Comparison of ENCODE assay signal across 20 cellular contexts in the genomic region with DNA sequence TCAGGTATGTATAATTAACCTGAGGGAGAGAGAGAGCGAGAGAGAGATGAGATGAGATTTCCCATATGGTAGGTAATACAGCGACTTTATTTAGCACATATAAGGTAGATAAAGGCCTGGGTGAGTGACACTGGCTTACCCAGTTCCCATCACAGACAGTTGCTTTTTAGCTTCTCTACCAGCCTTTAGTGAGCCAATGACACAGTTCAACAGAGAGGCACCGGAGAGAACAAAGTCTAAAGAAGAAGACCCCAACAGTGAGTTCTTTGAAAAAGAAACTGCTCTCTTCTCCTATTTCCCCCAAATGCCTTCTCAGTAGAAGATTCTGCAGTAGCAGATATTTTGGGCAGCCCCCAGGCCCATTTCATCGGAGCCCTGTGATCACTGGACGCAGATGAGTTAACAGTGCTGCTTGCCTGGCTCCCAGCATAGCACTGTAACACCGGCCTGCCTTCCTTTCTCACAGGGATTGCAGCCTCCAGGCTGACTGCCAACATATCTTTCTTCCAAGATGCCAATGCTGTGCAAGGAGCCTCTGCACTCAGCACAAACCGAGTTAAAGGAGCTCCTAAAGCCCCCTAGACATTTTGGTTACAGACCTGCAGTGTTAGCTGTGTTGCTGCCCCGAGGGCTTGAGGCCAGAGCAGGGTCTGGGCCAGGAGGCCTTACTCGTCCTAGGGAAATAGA. TPM values are rescaled to one million over a fixed set of nuclear protein-coding genes. Genes with fewer than 3 reads are reported as not detected.
A peak's percentile ranks its signal among the peaks of the same experiment; 100 is the strongest.
DNase-seq lines count a peak whose midpoint lies in the region; ATAC-seq, FAIRE-seq and TF ChIP-seq lines count a peak whose summit lies in the region.
"Had no signal": no experiment of that assay in that cellular context is flagged by ENCODE, and none has a peak within 500 bp of the region (broad histone marks: within the 10 kb centered on the region; RNA-seq: fewer than 3 reads in every experiment).

No MANE protein-coding gene starts in this region.

- H3K4ac ChIP-seq in H1 (replicated peaks; ENCODE audit: insufficient read length, low read depth, low read length): no peak overlapping the region

- H3K27me3 ChIP-seq in right cardiac atrium (ENCODE audit: control insufficient read depth, insufficient read depth) (no peaks in the 10 kb centered on the region), H1 (replicated peaks in 1 of 4; ENCODE audit: control insufficient read depth in 3 of 4, extremely low read depth in 1 of 4, insufficient read depth in 3 of 4, low read length in 3 of 4) (no peaks in the 10 kb centered on the region; a peak in 2 of 7 replicates)
- H3K27me3 ChIP-seq: heart right ventricle had no signal

- no peak overlapping the region for H2BK20ac ChIP-seq in H1 (ENCODE audit: low read length)

- H2BK15ac ChIP-seq in H1 (ENCODE audit: low read length): no peak overlapping the region

- H3K79me1 ChIP-seq in H1 (ENCODE audit: low read depth, low read length): no peaks in the 10 kb centered on the region

- no peak for TF ChIP-seq EP300 in H1 (IDR thresholded peaks at IDR 0.05; ENCODE audit: borderline replicate concordance in 1 of 2, low read depth in 2 of 2, low read length in 2 of 2)

- peak overlapping the region; percentile 67; the same call in 1 of the 2 replicates for H2AFZ ChIP-seq in H1 (ENCODE audit: low read length)

- no peak overlapping the region for H4K8ac ChIP-seq in H1 (ENCODE audit: extremely low read depth, insufficient read depth, low read length)

- no peak overlapping the region for H3K27ac Mint-ChIP-seq in MCF 10A (ENCODE audit: low read depth, unreplicated experiment)
- H3K27ac Mint-ChIP-seq: activated naive CD4-positive, alpha-beta T cell treated with anti-CD3 and anti-CD28 coated beads, Interleukin-2, amount 50 U/mL, for 24 hours; naive thymus-derived CD8-positive, alpha-beta T cell had no signal

- H3K4me1 ChIP-seq in right cardiac atrium (ENCODE audit: control insufficient read depth, insufficient read depth, low read length) (peaks cover 2% of the 10 kb centered on the region), H1 (replicated peaks in 1 of 4; ENCODE audit: control insufficient read depth in 3 of 4, insufficient read depth in 4 of 4, low read length in 3 of 4) (peaks cover 2 to 11% (median 3%) of the 10 kb centered on the region in 4 experiments; a peak in 5 of 7 replicates)

- no peaks in the 10 kb centered on the region for H3K79me2 ChIP-seq in H1 (ENCODE audit: control insufficient read depth in 1 of 2, insufficient read depth in 2 of 2, low read length in 2 of 2)

- H4K91ac ChIP-seq in H1 (replicated peaks; ENCODE audit: insufficient read length, low read length): no peak overlapping the region

- no peak overlapping the region for H4K5ac ChIP-seq in H1 (ENCODE audit: insufficient read length, low read depth, low read length)

- no peak overlapping the region for H3K18ac ChIP-seq in H1 (ENCODE audit: extremely low read depth, low read length)

- no peak for TF ChIP-seq RAD21 in H1 (IDR thresholded peaks at IDR 0.05 in 1 of 2, conservative IDR thresholded peaks at IDR 0.05 in 1 of 2; ENCODE audit: low read depth in 2 of 2, low read length in 2 of 2)

- H3K4me3 Mint-ChIP-seq in MCF 10A (ENCODE audit: unreplicated experiment): no peak overlapping the region
- H3K4me3 Mint-ChIP-seq: activated naive CD4-positive, alpha-beta T cell treated with anti-CD3 and anti-CD28 coated beads, Interleukin-2, amount 50 U/mL, for 24 hours; naive thymus-derived CD8-positive, alpha-beta T cell had no signal

- DNase-seq in right cardiac atrium (peak in 2 of 3 donors; percentile 34 to 55), left ventricle myocardium superior (no peak), H1 (ENCODE audit: low read depth in 1 of 2, low spot score in 2 of 2) (no peak), midbrain (lab: John Stamatoyannopoulos, UW) (peak; percentile 27), MCF 10A (ENCODE audit: unreplicated experiment) (no peak), HT-29 (ENCODE audit: low spot score) (no peak)
- no peak for DNase-seq in activated effector memory CD4-positive, alpha-beta T cell treated with anti-CD3 and anti-CD28 coated beads, Interleukin-2, amount 50 U/mL, for 16 hours
- DNase-seq: activated CD8-positive, alpha-beta memory T cell treated with anti-CD3 and anti-CD28 coated beads, Interleukin-2, amount 50 U/mL, for 4 hours; heart right ventricle; Kasumi-1; left ventricle myocardium inferior; naive thymus-derived CD8-positive, alpha-beta T cell; NCI-H1694 treated with DMSO at 0.1 percent for 48 hours; NCI-H524; retina; stimulated activated CD4-positive, alpha-beta T cell treated with anti-CD3 and anti-CD28 coated beads, Interleukin-4, amount 100 ng/mL, for 24 hours had no signal

- H3K4me3 ChIP-seq in right cardiac atrium (ENCODE audit: low read length) (no peak overlapping the region), H1 (ENCODE audit: extremely low read depth in 1 of 4, insufficient read depth in 2 of 4, low read depth in 3 of 4, low read length in 4 of 4) (no peak overlapping the region)
- H3K4me3 ChIP-seq: heart right ventricle, left ventricle myocardium inferior had no signal

- no peak for TF ChIP-seq POLR2A in H1 (IDR thresholded peaks at IDR 0.05; ENCODE audit: control extremely low read depth in 1 of 2, low read depth in 2 of 2, low read length in 2 of 2)

- H2AK5ac ChIP-seq in H1 (ENCODE audit: low read depth, low read length): no peak overlapping the region

- no peaks in the 10 kb centered on the region for H4K20me1 ChIP-seq in H1 (replicated peaks in 1 of 2; ENCODE audit: control insufficient read depth in 1 of 2, insufficient read depth in 2 of 2, low read length in 2 of 2)

- CTCF ChIA-PET in H1 (lab: Charles Lee; ENCODE audit: partially characterized antibody): interaction anchor here (0.6 to 1.3 kb wide), 2 partner anchors 15 to 85 kb away, joined by 3 to 5 read pairs; no protein-coding TSS in a partner anchor
- CTCF ChIA-PET in MCF 10A (lab: Yijun Ruan, JAX): interaction anchor here (1.0 to 1.1 kb wide), 2 partner anchors 14 to 15 kb away, joined by 3 read pairs; no protein-coding TSS in a partner anchor

- no peaks in the 10 kb centered on the region for H3K9me3 Mint-ChIP-seq in MCF 10A (ENCODE audit: unreplicated experiment)
- H3K9me3 Mint-ChIP-seq: activated naive CD4-positive, alpha-beta T cell treated with anti-CD3 and anti-CD28 coated beads, Interleukin-2, amount 50 U/mL, for 24 hours; naive thymus-derived CD8-positive, alpha-beta T cell had no signal

- H3K9me3 ChIP-seq in right cardiac atrium (ENCODE audit: control insufficient read depth, low read length) (no peaks in the 10 kb centered on the region), H1 (ENCODE audit: insufficient read depth in 2 of 2, low read depth in 1 of 2, low read length in 1 of 2) (no peaks in the 10 kb centered on the region)
- H3K9me3 ChIP-seq: heart right ventricle, left ventricle myocardium inferior had no signal

- no peak overlapping the region for H3K23ac ChIP-seq in H1 (ENCODE audit: insufficient read length)

- H3K4me2 ChIP-seq in H1 (ENCODE audit: insufficient read depth in 1 of 2, low read depth in 2 of 2, low read length in 2 of 2): no peak overlapping the region

- H2BK120ac ChIP-seq in H1 (replicated peaks; ENCODE audit: low read depth, low read length): no peak overlapping the region

- TF ChIP-seq CTCF in H1 (IDR thresholded peaks at IDR 0.05; ENCODE audit: control extremely low read depth in 1 of 3, insufficient read depth in 1 of 3, low read depth in 1 of 3, low read length in 3 of 3) (no peak), MCF 10A (IDR thresholded peaks at IDR 0.05; ENCODE audit: unreplicated experiment) (no peak)

- no peaks in the 10 kb centered on the region for H3K36me3 Mint-ChIP-seq in MCF 10A (ENCODE audit: insufficient read depth, unreplicated experiment)
- H3K36me3 Mint-ChIP-seq: activated naive CD4-positive, alpha-beta T cell treated with anti-CD3 and anti-CD28 coated beads, Interleukin-2, amount 50 U/mL, for 24 hours; naive thymus-derived CD8-positive, alpha-beta T cell had no signal

- WGBS in right cardiac atrium: 57% methylated on average over 9 of the region's 9 CpGs
- WGBS in H1 (ENCODE audit: extremely low coverage in 1 of 2, insufficient coverage in 1 of 2, insufficient read length in 1 of 2, insufficient replicate concordance in 2 of 2, low coverage in 1 of 2, low lambda C conversion rate in 2 of 2, missing lambda C conversion rate in 1 of 2), 2 experiments: 82% methylated on average over 9 of the region's 9 CpGs; no CpG with 5 or more reads in 1 of the 2 experiments

- no peaks in the 10 kb centered on the region for H3K36me3 ChIP-seq in H1 (ENCODE audit: control insufficient read depth in 2 of 4, insufficient read depth in 4 of 4, low read length in 3 of 4)
- H3K36me3 ChIP-seq: heart right ventricle, left ventricle myocardium inferior had no signal

- H3K23me2 ChIP-seq in H1 (ENCODE audit: low read depth, low read length): no peaks in the 10 kb centered on the region; the same call in 1 of the 2 replicates

- H3K27ac ChIP-seq in right cardiac atrium (ENCODE audit: low read length) (no peak overlapping the region), H1 (ENCODE audit: low read depth, low read length) (no peak overlapping the region)
- H3K27ac ChIP-seq: heart right ventricle, left ventricle myocardium inferior had no signal

- peaks cover 5% of the 10 kb centered on the region for H3K4me1 Mint-ChIP-seq in MCF 10A (ENCODE audit: insufficient read depth, unreplicated experiment)

- H2BK5ac ChIP-seq in H1 (ENCODE audit: low read depth, low read length): no peak overlapping the region

- H3K27me3 Mint-ChIP-seq in MCF 10A (ENCODE audit: insufficient read depth, unreplicated experiment): no peaks in the 10 kb centered on the region
- H3K27me3 Mint-ChIP-seq: activated naive CD4-positive, alpha-beta T cell treated with anti-CD3 and anti-CD28 coated beads, Interleukin-2, amount 50 U/mL, for 24 hours; naive thymus-derived CD8-positive, alpha-beta T cell had no signal

- H3K56ac ChIP-seq in H1 (replicated peaks; ENCODE audit: insufficient read length, low read depth, low read length): no peak overlapping the region

- no peak overlapping the region for H2BK12ac ChIP-seq in H1 (ENCODE audit: low read depth, low read length)

- BruUV-seq in MCF 10A (replicated peaks; lab: Mats Ljungman, UMichigan): no TSS peak

- POLR2A ChIA-PET in H1 (lab: Charles Lee; ENCODE audit: partially characterized antibody): interaction anchor here (0.6 to 0.8 kb wide), 2 partner anchors 12 to 32 kb away, joined by 3 read pairs; no protein-coding TSS in a partner anchor
- POLR2A ChIA-PET in MCF 10A (lab: Yijun Ruan, JAX): interaction anchor here (0.6 kb wide), 1 partner anchor 26 kb away, joined by 3 read pairs; no protein-coding TSS in a partner anchor

- no peak overlapping the region for H3K14ac ChIP-seq in H1 (ENCODE audit: insufficient read length)

- ATAC-seq in right cardiac atrium (peak; percentile 28 to 65), left ventricle myocardium superior (no peak), HG03469 (IDR thresholded peaks at IDR 0.05; ENCODE audit: unreplicated experiment) (no peak)
- ATAC-seq: naive thymus-derived CD8-positive, alpha-beta T cell had no signal

- FAIRE-seq in H1 (lab: Jason Lieb, UNC): no peak
- FAIRE-seq: D721Med, urothelium cell line had no signal

- intact Hi-C loops in right cardiac atrium (cut with DNase I) (loop anchor here in 1 of 4 donors (10.0 kb wide), 1 partner anchor 64 kb away; no protein-coding TSS in a partner anchor), left ventricle myocardium superior (cut with micrococcal nuclease) (no loop called here), MCF 10A (cut with micrococcal nuclease) (no loop called here)

- no peak overlapping the region for H3K9ac ChIP-seq in H1 (replicated peaks in 1 of 4; ENCODE audit: extremely low read depth in 1 of 4, low read depth in 3 of 4, low read length in 3 of 4)

RNA-seq across cellular contexts. Expression of a gene that starts 58.7 kb away (rescaled TPM):
- total RNA-seq in right cardiac atrium (10 to 100 TPM in 1 of 4 donors, 1 to 10 TPM in 3; 7.2 to 13.8 (median 8.8) TPM), left ventricle myocardium superior (4.7 TPM), MCF 10A (2022) (31.2 and 34.5 TPM in 2 replicates)
- polyA plus RNA-seq in right cardiac atrium (3.8 TPM), H1 (2011; rRNA removed) (32.5 and 50.1 TPM in 2 replicates)
- 99.4 and 104 TPM in 2 replicates for total RNA-seq in H1 (2021; fragmentation: NEBNext Ultra II Directional; extraction: Animal tissue kit (Norgen Biotek cat#: 25700))
- polyA plus RNA-seq in H1 (2011; cell fraction: cytosol; rRNA removed): 57.1 TPM
- polyA plus RNA-seq in H1 (2011; cell fraction: nucleus; rRNA removed): 40.2 TPM
- polyA plus RNA-seq in H1 (2012, experiment 1 of 2): 45.0 to 64.5 TPM (median 52.5 TPM) in 4 replicates
- polyA plus RNA-seq in H1 (2012, experiment 2 of 2): 3.5 TPM
- 57.5 TPM for polyA plus RNA-seq in H1 (2013, experiment 1 of 2)
- polyA plus RNA-seq in H1 (2013, experiment 2 of 2): 54.2 TPM
- polyA minus RNA-seq in H1 (2011; rRNA and poly(A)+ RNA removed): 111 and 154 TPM in 2 replicates
- polyA minus RNA-seq in H1 (2011; cell fraction: cytosol; rRNA and poly(A)+ RNA removed): 50.1 TPM
- 101 TPM for polyA minus RNA-seq in H1 (2011; cell fraction: nucleus; rRNA and poly(A)+ RNA removed)
- 80.0 and 81.9 TPM in 2 replicates for total RNA-seq in HT-29 (2014; rRNA removed; shearing (Covaris generic))

Comparison
In these comparisons a context has a peak if more than half of its experiments do, and no peak if none do; other contexts are left out.
1. ATAC-seq: peak in right cardiac atrium (2 of 2); none in left ventricle myocardium superior (single experiment) and HG03469 (single experiment).
2. DNase-seq: peak in right cardiac atrium (2 of 3) and midbrain (single experiment); none in left ventricle myocardium superior (single experiment), H1 (0 of 2), MCF 10A (single experiment), activated effector memory CD4-positive, alpha-beta T cell treated with anti-CD3 and anti-CD28 coated beads, Interleukin-2, amount 50 U/mL, for 16 hours (single experiment) and HT-29 (single experiment).